ENCODE assay signal across 20 cellular contexts in genomic region chrX:115177941-115178340, GRCh38. TPM values are rescaled to one million over a fixed set of nuclear protein-coding genes. Genes with fewer than 3 reads are reported as not detected.
A peak's percentile ranks its signal among the peaks of the same experiment; 100 is the strongest.
DNase-seq lines count a peak whose midpoint lies in the region; ATAC-seq and TF ChIP-seq lines count a peak whose summit lies in the region.
"Had no signal": no experiment of that assay in that cellular context is flagged by ENCODE, and none has a peak within 500 bp of the region (broad histone marks: within the 10 kb centered on the region; RNA-seq: fewer than 3 reads in every experiment).

No MANE protein-coding gene starts in this region.

- CTCF ChIA-PET in activated naive CD4-positive, alpha-beta T cell treated with anti-CD3 and anti-CD28 coated beads, Interleukin-2, amount 10 ng/mL, durations not matched to agents 7 days and 5 days (lab: Charles Lee) = no interaction called here

- H3K4me1 Mint-ChIP-seq in mesothelial cell of epicardium = peaks cover 5% of the 10 kb centered on the region
- no peaks in the 10 kb centered on the region for H3K4me1 Mint-ChIP-seq in activated naive CD4-positive, alpha-beta T cell treated with anti-CD3 and anti-CD28 coated beads, Interleukin-2, amount 10 ng/mL, durations not matched to agents 7 days and 5 days

- no peaks in the 10 kb centered on the region for H3K36me3 ChIP-seq in HUES48 (ENCODE audit: control insufficient read depth, insufficient read depth, low read length)
- H3K36me3 ChIP-seq: BE2C had no signal

- H3K9me3 Mint-ChIP-seq in mesothelial cell of epicardium = peaks cover 3% of the 10 kb centered on the region
- H3K9me3 Mint-ChIP-seq in activated naive CD4-positive, alpha-beta T cell treated with anti-CD3 and anti-CD28 coated beads, Interleukin-2, amount 10 ng/mL, durations not matched to agents 7 days and 5 days = no peaks in the 10 kb centered on the region
- H3K9me3 Mint-ChIP-seq: CD4-positive, alpha-beta T cell; GM23338 had no signal

- no peak overlapping the region for H3K27ac ChIP-seq in HUES48 (ENCODE audit: low read depth, low read length)
- H3K27ac ChIP-seq: RWPE1 had no signal

- peaks cover 38% of the 10 kb centered on the region for H3K36me3 Mint-ChIP-seq in mesothelial cell of epicardium
- no peaks in the 10 kb centered on the region for H3K36me3 Mint-ChIP-seq in activated naive CD4-positive, alpha-beta T cell treated with anti-CD3 and anti-CD28 coated beads, Interleukin-2, amount 10 ng/mL, durations not matched to agents 7 days and 5 days

- peak overlapping the region; percentile 37; the same call in 1 of the 2 replicates for H3K4me3 ChIP-seq in HUES48 (ENCODE audit: low read depth, low read length)

- H3K27ac Mint-ChIP-seq in mesothelial cell of epicardium = no peak overlapping the region
- no peak overlapping the region for H3K27ac Mint-ChIP-seq in activated naive CD4-positive, alpha-beta T cell treated with anti-CD3 and anti-CD28 coated beads, Interleukin-2, amount 10 ng/mL, durations not matched to agents 7 days and 5 days
- H3K27ac Mint-ChIP-seq: CD4-positive, alpha-beta T cell; GM23338 had no signal

- no peak overlapping the region for H3K4me3 Mint-ChIP-seq in mesothelial cell of epicardium
- H3K4me3 Mint-ChIP-seq in activated naive CD4-positive, alpha-beta T cell treated with anti-CD3 and anti-CD28 coated beads, Interleukin-2, amount 10 ng/mL, durations not matched to agents 7 days and 5 days = no peak overlapping the region
- H3K4me3 Mint-ChIP-seq: CD4-positive, alpha-beta T cell; GM23338 had no signal

- H3K27me3 Mint-ChIP-seq in mesothelial cell of epicardium (ENCODE audit: low read depth) = no peaks in the 10 kb centered on the region
- no peaks in the 10 kb centered on the region for H3K27me3 Mint-ChIP-seq in activated naive CD4-positive, alpha-beta T cell treated with anti-CD3 and anti-CD28 coated beads, Interleukin-2, amount 10 ng/mL, durations not matched to agents 7 days and 5 days
- H3K27me3 Mint-ChIP-seq: CD4-positive, alpha-beta T cell had no signal

- ATAC-seq in GM18873 (IDR thresholded peaks at IDR 0.05; ENCODE audit: low FRiP score, unreplicated experiment) = no peak

- peaks cover 23% of the 10 kb centered on the region for H3K4me1 ChIP-seq in HUES48 (ENCODE audit: control insufficient read depth, insufficient read depth, low read length)
- H3K4me1 ChIP-seq: BE2C had no signal

- H3K9ac ChIP-seq in HUES48 (ENCODE audit: low read depth, low read length) = no peak overlapping the region

- TF ChIP-seq CTCF in mesothelial cell of epicardium (IDR thresholded peaks at IDR 0.05; ENCODE audit: unreplicated experiment) = no peak

- H3K9me3 ChIP-seq in HUES48 (ENCODE audit: control insufficient read depth, insufficient read depth, low read length) = no peaks in the 10 kb centered on the region
- H3K9me3 ChIP-seq: BE2C had no signal

- no peaks in the 10 kb centered on the region; the same call in 1 of the 2 replicates for H3K27me3 ChIP-seq in HUES48 (ENCODE audit: control insufficient read depth, insufficient read depth, low read length)
- H3K27me3 ChIP-seq: BE2C had no signal

- DNase-seq in astrocyte of the hippocampus (ENCODE audit: low read depth, low spot score) (peak; percentile 4), fibroblast of peridontal ligament (ENCODE audit: extremely low read depth) (peak; percentile 2), renal cortical epithelial cell (ENCODE audit: low read depth) (peak; percentile 0), mesothelial cell of epicardium (ENCODE audit: low spot score in 2 of 2, unreplicated experiment in 2 of 2) (no peak), GM03348 (ENCODE audit: low spot score) (no peak)
- DNase-seq in activated naive CD4-positive, alpha-beta T cell treated with anti-CD3 and anti-CD28 coated beads, Interleukin-2, amount 10 ng/mL, durations not matched to agents 7 days and 5 days = no peak
- DNase-seq: BE2C; CD4-positive, alpha-beta T cell; EL; Karpas-422; NCI-H1105 treated with DMSO at 0.1 percent for 48 hours; NCI-H187; NCI-H446; NCI-H69; NK-92 treated with Interleukin-12 subunit alpha and Interleukin-12 subunit beta, amount 100 ng/mL, for 24 hours; OCI-M1 had no signal

RNA-seq across cellular contexts. Expression of gene RBMXL3, which starts 11.3 kb away (rescaled TPM):
- total RNA-seq in renal cortical epithelial cell (not detected in 2 replicates), mesothelial cell of epicardium (not detected in 3 replicates)
- total RNA-seq: CD4-positive, alpha-beta T cell; GM23338 had no signal

RNA-seq across cellular contexts. Expression of gene LRCH2, which starts 56.0 kb away (rescaled TPM):
- total RNA-seq in renal cortical epithelial cell (1.4 and 7.4 TPM in 2 replicates), mesothelial cell of epicardium (29.1 to 29.5 TPM (median 29.4 TPM) in 3 replicates)
- total RNA-seq: CD4-positive, alpha-beta T cell had no signal

Comparison
In these comparisons a context has a peak if more than half of its experiments do, and no peak if none do; other contexts are left out.
1. DNase-seq: peak in astrocyte of the hippocampus (single experiment), fibroblast of peridontal ligament (single experiment) and renal cortical epithelial cell (single experiment); none in mesothelial cell of epicardium (0 of 2), GM03348 (single experiment) and activated naive CD4-positive, alpha-beta T cell treated with anti-CD3 and anti-CD28 coated beads, Interleukin-2, amount 10 ng/mL, durations not matched to agents 7 days and 5 days (single experiment).